Comparison of ENCODE assay signal across 28 cellular contexts in the genomic region with DNA sequence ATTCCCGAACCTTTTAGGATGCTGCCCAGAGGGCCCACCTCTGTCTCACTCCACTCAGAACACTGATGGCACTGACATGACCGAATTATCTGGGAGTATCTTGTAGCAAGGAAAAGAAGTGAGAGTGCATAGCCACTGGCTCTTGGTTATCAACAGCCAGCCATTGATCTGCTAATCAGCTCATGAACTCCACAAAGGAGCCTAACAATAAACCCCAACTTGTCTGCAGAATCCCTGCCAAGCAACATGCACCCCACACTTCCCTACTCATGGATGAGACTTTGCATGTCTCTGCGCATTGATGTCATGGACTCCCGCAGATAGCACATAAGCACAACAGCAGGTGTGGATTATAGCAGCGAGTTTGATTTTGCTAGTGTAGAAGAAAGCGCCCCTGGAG.
"Had no signal": no experiment of that assay in that cellular context is flagged by ENCODE, and none has a peak within 500 bp of the region (broad histone marks: within the 10 kb centered on the region; RNA-seq: fewer than 3 reads in every experiment).

No MANE protein-coding gene starts in this region.

- H3K9ac ChIP-seq: parathyroid adenoma had no signal

- H3K36me3 ChIP-seq: colonic mucosa, esophagus muscularis mucosa, gastroesophageal sphincter, heart left ventricle, right lobe of liver, thoracic aorta, tibial nerve, upper lobe of left lung had no signal

- H3K9me3 Mint-ChIP-seq: natural killer cell treated with Interleukin-12 subunit alpha and Interleukin-12 subunit beta and Interleukin-15 and Interleukin-18, amount 100 ng/mL, for 72 hours had no signal

- ATAC-seq: foreskin keratinocyte; gastroesophageal sphincter; heart left ventricle; left lobe of liver; mucosa of descending colon; natural killer cell treated with Interleukin-12 subunit alpha and Interleukin-12 subunit beta and Interleukin-15 and Interleukin-18, amount 100 ng/mL, for 72 hours; right lobe of liver; stimulated activated naive B cell treated with anti-CD40 and anti-IgM and Interleukin-4, amounts not matched to agents 10 μg/mL and 1 μg/mL and 100 μg/mL, for 72 hours had no signal

- H3K4me1 Mint-ChIP-seq: memory B cell; mesothelial cell of epicardium; naive B cell; neural crest cell; stimulated activated naive B cell treated with anti-CD40 and anti-IgM and Interleukin-4, amounts not matched to agents 10 μg/mL and 1 μg/mL and 100 μg/mL, for 72 hours had no signal

- H3K27ac Mint-ChIP-seq: dendritic cell treated with granulocyte-macrophage colony-stimulating factor and Interleukin-4, amounts not matched to agents 40 ng/mL and 50 ng/mL, for 4 days; memory B cell; mesothelial cell of epicardium; natural killer cell treated with Interleukin-12 subunit alpha and Interleukin-12 subunit beta and Interleukin-15 and Interleukin-18, amount 100 ng/mL, for 72 hours; progenitor cell of endocrine pancreas; stimulated activated naive B cell treated with anti-CD40 and anti-IgM and Interleukin-4, amounts not matched to agents 10 μg/mL and 1 μg/mL and 100 μg/mL, for 72 hours; stimulated activated naive CD8-positive, alpha-beta T cell treated with anti-CD3 and anti-CD28 coated beads, Interleukin-15, Interleukin-2, amounts not matched to agents 100 ng/mL and 50 ng/mL, for 24 hours had no signal

- H3K36me3 Mint-ChIP-seq: memory B cell; naive B cell; stimulated activated naive B cell treated with anti-CD40 and anti-IgM and Interleukin-4, amounts not matched to agents 10 μg/mL and 1 μg/mL and 100 μg/mL, for 72 hours had no signal

- H3K9me3 ChIP-seq: colonic mucosa, right lobe of liver, thoracic aorta, upper lobe of left lung had no signal

- H3K4me3 ChIP-seq: colonic mucosa, esophagus muscularis mucosa, gastroesophageal sphincter, heart left ventricle, hepatocyte, lung, mucosa of descending colon, right lobe of liver, thoracic aorta, tibial nerve, upper lobe of left lung had no signal

- H3K27me3 Mint-ChIP-seq: dendritic cell treated with granulocyte-macrophage colony-stimulating factor and Interleukin-4, amounts not matched to agents 40 ng/mL and 50 ng/mL, for 4 days; memory B cell; naive B cell; natural killer cell treated with Interleukin-12 subunit alpha and Interleukin-12 subunit beta and Interleukin-15 and Interleukin-18, amount 100 ng/mL, for 72 hours; stimulated activated naive B cell treated with anti-CD40 and anti-IgM and Interleukin-4, amounts not matched to agents 10 μg/mL and 1 μg/mL and 100 μg/mL, for 72 hours; stimulated activated naive CD8-positive, alpha-beta T cell treated with anti-CD3 and anti-CD28 coated beads, Interleukin-15, Interleukin-2, amounts not matched to agents 100 ng/mL and 50 ng/mL, for 24 hours had no signal

- H3K4me1 ChIP-seq: colonic mucosa, esophagus muscularis mucosa, foreskin keratinocyte, gastroesophageal sphincter, heart left ventricle, parathyroid adenoma, right lobe of liver, tibial nerve, upper lobe of left lung had no signal

- H3K4me3 Mint-ChIP-seq: dendritic cell treated with granulocyte-macrophage colony-stimulating factor and Interleukin-4, amounts not matched to agents 40 ng/mL and 50 ng/mL, for 4 days; memory B cell; mesothelial cell of epicardium; naive B cell; natural killer cell treated with Interleukin-12 subunit alpha and Interleukin-12 subunit beta and Interleukin-15 and Interleukin-18, amount 100 ng/mL, for 72 hours; neural crest cell; stimulated activated naive B cell treated with anti-CD40 and anti-IgM and Interleukin-4, amounts not matched to agents 10 μg/mL and 1 μg/mL and 100 μg/mL, for 72 hours; stimulated activated naive CD8-positive, alpha-beta T cell treated with anti-CD3 and anti-CD28 coated beads, Interleukin-15, Interleukin-2, amounts not matched to agents 100 ng/mL and 50 ng/mL, for 24 hours had no signal

- H3K27me3 ChIP-seq: colonic mucosa, esophagus muscularis mucosa, foreskin keratinocyte, gastroesophageal sphincter, heart left ventricle, hepatocyte, right lobe of liver, tibial nerve, upper lobe of left lung had no signal

- DNase-seq: colonic mucosa; effector CD8-positive, alpha-beta T cell; foreskin keratinocyte; heart left ventricle; kidney; mucosa of descending colon; naive B cell; right lobe of liver; small intestine; stimulated activated CD4-positive, alpha-beta T cell treated with anti-CD3 and anti-CD28 coated beads, Interleukin-15, amount 100 ng/mL, for 24 hours; stimulated activated CD4-positive, alpha-beta T cell treated with anti-CD3 and anti-CD28 coated beads, Interleukin-2, amount 100 ng/mL, for 48 hours; stimulated activated naive B cell treated with anti-CD40 and anti-IgM and Interleukin-4, amounts not matched to agents 10 μg/mL and 1 μg/mL and 100 μg/mL, for 72 hours; upper lobe of left lung had no signal

- H3K27ac ChIP-seq: colonic mucosa, esophagus muscularis mucosa, foreskin keratinocyte, gastroesophageal sphincter, heart left ventricle, hepatocyte, parathyroid adenoma, right lobe of liver, thoracic aorta, tibial nerve, upper lobe of left lung had no signal
